Comparison of ENCODE assay signal across 8 cellular contexts in the genomic region with DNA sequence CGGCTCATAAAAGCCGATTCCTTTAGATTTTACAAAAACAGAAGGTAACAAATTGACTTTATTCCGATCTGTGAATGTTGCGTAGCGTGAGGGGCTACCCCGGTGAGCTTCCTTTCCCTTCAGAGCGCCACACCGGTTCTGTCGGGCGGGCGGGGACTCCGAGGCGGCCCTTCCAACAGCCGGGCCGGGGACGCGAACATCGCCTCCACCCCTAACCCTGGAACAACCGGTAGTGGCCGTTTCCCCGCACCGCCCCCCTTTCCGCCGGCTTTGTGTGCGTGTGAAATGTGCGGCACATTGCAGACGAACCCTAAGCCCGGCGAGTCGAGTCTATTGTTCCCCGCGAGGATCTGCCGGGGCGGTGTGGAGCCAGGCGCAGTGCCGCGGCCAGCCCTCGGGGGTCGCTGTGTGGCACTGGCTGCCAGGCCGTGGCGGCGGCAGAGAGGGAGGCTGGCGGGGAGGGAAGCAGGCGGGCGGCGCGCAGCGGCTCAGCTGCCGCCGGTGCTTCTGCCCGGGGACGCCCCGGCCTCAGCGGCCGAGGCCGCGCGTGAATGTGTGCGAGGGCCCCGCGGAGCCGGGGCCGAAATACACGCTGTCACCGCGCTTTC. TPM values are rescaled to one million over a fixed set of nuclear protein-coding genes. Genes with fewer than 3 reads are reported as not detected.
DNase-seq lines count a peak whose midpoint lies in the region; ATAC-seq, FAIRE-seq and TF ChIP-seq lines count a peak whose summit lies in the region.

No MANE protein-coding gene starts in this region.

- no peaks in the 10 kb centered on the region for H3K27me3 Mint-ChIP-seq in mesothelial cell of epicardium (ENCODE audit: low read depth)

- FAIRE-seq in endometrium (lab: Jason Lieb, UNC), result peak; percentile 62

- TF ChIP-seq CTCF in mesothelial cell of epicardium (IDR thresholded peaks at IDR 0.05; ENCODE audit: unreplicated experiment), result peak; percentile 80

- H3K36me3 Mint-ChIP-seq in mesothelial cell of epicardium, result no peaks in the 10 kb centered on the region

- H3K27me3 ChIP-seq in HUES48 (ENCODE audit: control insufficient read depth, insufficient read depth, low read length), result no peaks in the 10 kb centered on the region

- ATAC-seq in GM21423 (IDR thresholded peaks at IDR 0.05; ENCODE audit: unreplicated experiment), result peak; percentile 57

- H3K9ac ChIP-seq in HUES48 (ENCODE audit: low read depth, low read length), result peak overlapping the region; percentile 84

- peak; percentile 95 for DNase-seq in DMS 273 (lab: John Stamatoyannopoulos, UW; ENCODE audit: unreplicated experiment)
- DNase-seq in NOMO-1 treated with dmso at 0.1 percent for 144 hours (lab: John Stamatoyannopoulos, UW; ENCODE audit: unreplicated experiment), result peak; percentile 93
- DNase-seq in activated CD8-positive, alpha-beta memory T cell treated with anti-CD3 and anti-CD28 coated beads, Interleukin-2, amount 50 U/mL, for 24 hours (ENCODE audit: extremely low read depth), result peak; percentile 87
- DNase-seq in mesothelial cell of epicardium (ENCODE audit: low spot score in 2 of 2, unreplicated experiment in 2 of 2), result peak; percentile 85 to 97
- peak; percentile 93 to 94 for DNase-seq in stimulated activated CD8-positive, alpha-beta memory T cell treated with anti-CD3 and anti-CD28 coated beads, Interleukin-15, amount 100 ng/mL, for 4 hours (ENCODE audit: low read depth in 2 of 2)

- H3K4me3 Mint-ChIP-seq in mesothelial cell of epicardium, result peak overlapping the region; percentile 98

- H3K4me3 ChIP-seq in HUES48 (ENCODE audit: low read depth, low read length), result peak overlapping the region; percentile 91

- H3K9me3 Mint-ChIP-seq in mesothelial cell of epicardium, result no peaks in the 10 kb centered on the region

- peaks cover 15% of the 10 kb centered on the region; the same call in 1 of the 2 replicates for H3K36me3 ChIP-seq in HUES48 (ENCODE audit: control insufficient read depth, insufficient read depth, low read length)

- peak overlapping the region; percentile 98 for H3K27ac ChIP-seq in HUES48 (ENCODE audit: low read depth, low read length)

- peaks cover 25% of the 10 kb centered on the region for H3K4me1 ChIP-seq in HUES48 (ENCODE audit: control insufficient read depth, insufficient read depth, low read length)

- H3K4me1 Mint-ChIP-seq in mesothelial cell of epicardium, result peaks cover 28% of the 10 kb centered on the region

- no peaks in the 10 kb centered on the region for H3K9me3 ChIP-seq in HUES48 (ENCODE audit: control insufficient read depth, insufficient read depth, low read length)

- peak overlapping the region; percentile 100 for H3K27ac Mint-ChIP-seq in mesothelial cell of epicardium

RNA-seq across cellular contexts. Expression of gene ARID2, which starts 0.8 kb away (rescaled TPM):
- 57.9 to 67.1 TPM (median 64.3 TPM) in 3 replicates for total RNA-seq in mesothelial cell of epicardium

Comparison
In these comparisons a context has a peak if more than half of its experiments do, and no peak if none do; other contexts are left out.
1. Peak in every context shown above with its lines: DNase-seq, ATAC-seq, H3K4me3 ChIP-seq and H3K27ac ChIP-seq.